1 cellular context compared by ENCODE assay signal in the genomic region with DNA sequence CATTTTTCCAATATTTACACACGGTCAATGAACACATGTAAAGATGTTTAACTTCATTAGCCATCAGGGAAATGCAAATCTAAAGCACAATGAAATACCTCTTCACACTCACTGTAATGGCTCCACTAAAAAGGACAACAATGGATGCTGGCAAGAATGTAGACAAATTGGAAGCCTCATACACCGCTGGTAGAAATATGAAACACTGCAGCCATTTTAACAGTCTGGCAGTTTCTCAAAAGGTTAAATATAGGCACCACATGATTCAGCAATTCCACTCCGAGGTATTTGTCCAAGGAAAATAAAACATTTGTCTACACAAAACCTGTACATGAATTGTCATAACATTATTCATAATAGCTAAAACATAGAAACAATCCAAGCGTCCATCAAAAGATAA.
TF ChIP-seq lines count a peak whose summit lies in the region.

No MANE protein-coding gene starts in this region.

TF ChIP-seq in K562, 482 proteins besides CTCF, POLR2A, EP300 and RAD21 (continues in another document):
- TF ChIP-seq RERE (CRISPR knock-in tag; IDR thresholded peaks at IDR 0.05; ENCODE audit: borderline replicate concordance) (no peak), NR2C1 (IDR thresholded peaks at IDR 0.05) (no peak), NR2C1 (tag; IDR thresholded peaks at IDR 0.05) (peak; percentile 28; the same call in 1 of the 2 replicates), E4F1 (CRISPR knock-in tag; IDR thresholded peaks at IDR 0.05; ENCODE audit: borderline replicate concordance) (no peak), SMAD3 (CRISPR knock-in tag; conservative IDR thresholded peaks at IDR 0.05) (no peak), ZNF778 (CRISPR knock-in tag; IDR thresholded peaks at IDR 0.05) (no peak), CREB1 (IDR thresholded peaks at IDR 0.05) (no peak), CREB1 (CRISPR knock-in tag; IDR thresholded peaks at IDR 0.05) (no peak), PML (IDR thresholded peaks at IDR 0.05; ENCODE audit: low read length) (no peak), ARNT (IDR thresholded peaks at IDR 0.05) (no peak), ZNF584 (CRISPR knock-in tag; IDR thresholded peaks at IDR 0.05; ENCODE audit: low read depth) (no peak), JUND (IDR thresholded peaks at IDR 0.05; ENCODE audit: borderline replicate concordance, low read depth, low read length) (no peak), JUND (tag; IDR thresholded peaks at IDR 0.05; ENCODE audit: borderline replicate concordance, low read depth, low read length) (0 out of 3 replicates have a peak, but pooled peaks have one; percentile 11), CAMTA2 (CRISPR knock-in tag; conservative IDR thresholded peaks at IDR 0.05) (no peak), ZNF134 (CRISPR knock-in tag; conservative IDR thresholded peaks at IDR 0.05) (no peak), NCOA1 (IDR thresholded peaks at IDR 0.05; ENCODE audit: low read depth) (no peak), FOXP4 (CRISPR knock-in tag; IDR thresholded peaks at IDR 0.05; ENCODE audit: borderline replicate concordance) (no peak), CREB3 (tag; conservative IDR thresholded peaks at IDR 0.05; ENCODE audit: low read depth) (no peak), NFE2 (IDR thresholded peaks at IDR 0.05; ENCODE audit: low read depth) (peak; percentile 81), RNF2 (IDR thresholded peaks at IDR 0.05) (no peak), ZNF316 (IDR thresholded peaks at IDR 0.05) (peak; percentile 87), SMARCC2 (IDR thresholded peaks at IDR 0.05; ENCODE audit: low read depth) (no peak), HCFC1 (IDR thresholded peaks at IDR 0.05; ENCODE audit: low read depth, low read length) (no peak), CREB5 (CRISPR knock-in tag; IDR thresholded peaks at IDR 0.05) (no peak), TBP (optimal IDR thresholded peaks at IDR 0.05; ENCODE audit: low read depth, low read length) (no peak), MEF2D (tag; conservative IDR thresholded peaks at IDR 0.05; ENCODE audit: low read depth) (0 out of 2 replicates have a peak, but pooled peaks have one; percentile 43), PHTF2 (CRISPR knock-in tag; IDR thresholded peaks at IDR 0.05) (no peak), ZFPM2 (CRISPR knock-in tag; IDR thresholded peaks at IDR 0.05) (no peak), JUN (IDR thresholded peaks at IDR 0.05; ENCODE audit: borderline replicate concordance, low read depth, low read length) (no peak), JUN (CRISPR knock-in tag; IDR thresholded peaks at IDR 0.05; ENCODE audit: borderline replicate concordance) (no peak), SUPT5H (IDR thresholded peaks at IDR 0.05) (no peak), RBBP5 (IDR thresholded peaks at IDR 0.05; ENCODE audit: borderline replicate concordance, insufficient read depth, low read length, poor library complexity, severe bottlenecking) (no peak), EHMT2 (IDR thresholded peaks at IDR 0.05) (no peak), DMBX1 (CRISPR knock-in tag; IDR thresholded peaks at IDR 0.05; ENCODE audit: borderline replicate concordance) (no peak), LEF1 (IDR thresholded peaks at IDR 0.05) (no peak), PYGO2 (tag; IDR thresholded peaks at IDR 0.05) (no peak), SMARCA4 (IDR thresholded peaks at IDR 0.05) (no peak)
- TF ChIP-seq, protein P1, sequence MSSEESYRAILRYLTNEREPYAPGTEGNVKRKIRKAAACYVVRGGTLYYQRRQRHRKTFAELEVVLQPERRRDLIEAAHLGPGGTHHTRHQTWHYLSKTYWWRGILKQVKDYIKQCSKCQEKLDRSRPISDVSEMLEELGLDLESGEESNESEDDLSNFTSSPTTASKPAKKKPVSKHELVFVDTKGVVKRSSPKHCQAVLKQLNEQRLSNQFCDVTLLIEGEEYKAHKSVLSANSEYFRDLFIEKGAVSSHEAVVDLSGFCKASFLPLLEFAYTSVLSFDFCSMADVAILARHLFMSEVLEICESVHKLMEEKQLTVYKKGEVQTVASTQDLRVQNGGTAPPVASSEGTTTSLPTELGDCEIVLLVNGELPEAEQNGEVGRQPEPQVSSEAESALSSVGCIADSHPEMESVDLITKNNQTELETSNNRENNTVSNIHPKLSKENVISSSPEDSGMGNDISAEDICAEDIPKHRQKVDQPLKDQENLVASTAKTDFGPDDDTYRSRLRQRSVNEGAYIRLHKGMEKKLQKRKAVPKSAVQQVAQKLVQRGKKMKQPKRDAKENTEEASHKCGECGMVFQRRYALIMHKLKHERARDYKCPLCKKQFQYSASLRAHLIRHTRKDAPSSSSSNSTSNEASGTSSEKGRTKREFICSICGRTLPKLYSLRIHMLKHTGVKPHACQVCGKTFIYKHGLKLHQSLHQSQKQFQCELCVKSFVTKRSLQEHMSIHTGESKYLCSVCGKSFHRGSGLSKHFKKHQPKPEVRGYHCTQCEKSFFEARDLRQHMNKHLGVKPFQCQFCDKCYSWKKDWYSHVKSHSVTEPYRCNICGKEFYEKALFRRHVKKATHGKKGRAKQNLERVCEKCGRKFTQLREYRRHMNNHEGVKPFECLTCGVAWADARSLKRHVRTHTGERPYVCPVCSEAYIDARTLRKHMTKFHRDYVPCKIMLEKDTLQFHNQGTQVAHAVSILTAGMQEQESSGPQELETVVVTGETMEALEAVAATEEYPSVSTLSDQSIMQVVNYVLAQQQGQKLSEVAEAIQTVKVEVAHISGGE (CRISPR knock-in tag; IDR thresholded peaks at IDR 0.05): no peak
- TF ChIP-seq, protein P2, sequence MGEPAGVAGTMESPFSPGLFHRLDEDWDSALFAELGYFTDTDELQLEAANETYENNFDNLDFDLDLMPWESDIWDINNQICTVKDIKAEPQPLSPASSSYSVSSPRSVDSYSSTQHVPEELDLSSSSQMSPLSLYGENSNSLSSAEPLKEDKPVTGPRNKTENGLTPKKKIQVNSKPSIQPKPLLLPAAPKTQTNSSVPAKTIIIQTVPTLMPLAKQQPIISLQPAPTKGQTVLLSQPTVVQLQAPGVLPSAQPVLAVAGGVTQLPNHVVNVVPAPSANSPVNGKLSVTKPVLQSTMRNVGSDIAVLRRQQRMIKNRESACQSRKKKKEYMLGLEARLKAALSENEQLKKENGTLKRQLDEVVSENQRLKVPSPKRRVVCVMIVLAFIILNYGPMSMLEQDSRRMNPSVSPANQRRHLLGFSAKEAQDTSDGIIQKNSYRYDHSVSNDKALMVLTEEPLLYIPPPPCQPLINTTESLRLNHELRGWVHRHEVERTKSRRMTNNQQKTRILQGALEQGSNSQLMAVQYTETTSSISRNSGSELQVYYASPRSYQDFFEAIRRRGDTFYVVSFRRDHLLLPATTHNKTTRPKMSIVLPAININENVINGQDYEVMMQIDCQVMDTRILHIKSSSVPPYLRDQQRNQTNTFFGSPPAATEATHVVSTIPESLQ (CRISPR knock-in tag; IDR thresholded peaks at IDR 0.05): no peak
- TF ChIP-seq, protein P3, sequence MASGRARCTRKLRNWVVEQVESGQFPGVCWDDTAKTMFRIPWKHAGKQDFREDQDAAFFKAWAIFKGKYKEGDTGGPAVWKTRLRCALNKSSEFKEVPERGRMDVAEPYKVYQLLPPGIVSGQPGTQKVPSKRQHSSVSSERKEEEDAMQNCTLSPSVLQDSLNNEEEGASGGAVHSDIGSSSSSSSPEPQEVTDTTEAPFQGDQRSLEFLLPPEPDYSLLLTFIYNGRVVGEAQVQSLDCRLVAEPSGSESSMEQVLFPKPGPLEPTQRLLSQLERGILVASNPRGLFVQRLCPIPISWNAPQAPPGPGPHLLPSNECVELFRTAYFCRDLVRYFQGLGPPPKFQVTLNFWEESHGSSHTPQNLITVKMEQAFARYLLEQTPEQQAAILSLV (tag; IDR thresholded peaks at IDR 0.05): no peak
